1 cellular context compared by ENCODE assay signal in genomic region chr19:10836478-10837325, GRCh38.
TF ChIP-seq lines count a peak whose summit lies in the region.

No MANE protein-coding gene starts in this region.

TF ChIP-seq in HEK293, 187 proteins besides CTCF, POLR2A, EP300 and RAD21 (continued from another document and continues in another):
- no peak for TF ChIP-seq ZNF175 (tag by site-specific recombination; IDR thresholded peaks at IDR 0.05)
- TF ChIP-seq ZFP69B (tag by site-specific recombination; IDR thresholded peaks at IDR 0.05) = peak; percentile 93
- peak; percentile 89 for TF ChIP-seq ZNF280D (tag by site-specific recombination; IDR thresholded peaks at IDR 0.05)
- TF ChIP-seq YY2 (tag by site-specific recombination; IDR thresholded peaks at IDR 0.05) = no peak
- TF ChIP-seq GFI1B (tag by site-specific recombination; IDR thresholded peaks at IDR 0.05) = no peak
- TF ChIP-seq ZNF391 (tag by site-specific recombination; IDR thresholded peaks at IDR 0.05; ENCODE audit: borderline replicate concordance, low read depth) = peak; percentile 54; the same call in 1 of the 2 replicates
- peak; percentile 67; the same call in 1 of the 2 replicates for TF ChIP-seq ZNF561 (tag by site-specific recombination; IDR thresholded peaks at IDR 0.05; ENCODE audit: borderline replicate concordance)
- no peak for TF ChIP-seq KLF17 (tag by site-specific recombination; IDR thresholded peaks at IDR 0.05)
- no peak for TF ChIP-seq ZNF621 (tag by site-specific recombination; IDR thresholded peaks at IDR 0.05)
- no peak for TF ChIP-seq ZNF433 (tag by site-specific recombination; IDR thresholded peaks at IDR 0.05; ENCODE audit: low read depth)
- TF ChIP-seq ZNF19 (tag by site-specific recombination; IDR thresholded peaks at IDR 0.05; ENCODE audit: low read depth) = no peak
- no peak for TF ChIP-seq ZNF488 (tag by site-specific recombination; IDR thresholded peaks at IDR 0.05)
- TF ChIP-seq ZNF623 (tag by site-specific recombination; IDR thresholded peaks at IDR 0.05) = no peak; the same call in 1 of the 2 replicates
- TF ChIP-seq SP3 (tag by site-specific recombination; IDR thresholded peaks at IDR 0.05) = peak; percentile 63
- 0 out of 2 replicates have a peak, but pooled peaks have one; percentile 34 for TF ChIP-seq ZNF449 (tag by site-specific recombination; IDR thresholded peaks at IDR 0.05)
- no peak for TF ChIP-seq GLI2 (tag by site-specific recombination; IDR thresholded peaks at IDR 0.05; ENCODE audit: borderline replicate concordance, low read depth)
- TF ChIP-seq ZNF24 (tag by site-specific recombination; IDR thresholded peaks at IDR 0.05) = no peak; the same call in 1 of the 2 replicates
- TF ChIP-seq KLF1 (tag by site-specific recombination; IDR thresholded peaks at IDR 0.05) = peak; percentile 90
- TF ChIP-seq MYNN (tag by site-specific recombination; IDR thresholded peaks at IDR 0.05; ENCODE audit: borderline replicate concordance) = no peak
- peak; percentile 92 for TF ChIP-seq ZNF692 (tag by site-specific recombination; IDR thresholded peaks at IDR 0.05)
- no peak for TF ChIP-seq ZNF843 (tag by site-specific recombination; IDR thresholded peaks at IDR 0.05)
- peak; percentile 29; the same call in 1 of the 2 replicates for TF ChIP-seq ZSCAN4 (tag by site-specific recombination; IDR thresholded peaks at IDR 0.05)
- no peak; the same call in 1 of the 2 replicates for TF ChIP-seq ZSCAN18 (tag by site-specific recombination; IDR thresholded peaks at IDR 0.05)
- no peak for TF ChIP-seq ZNF654 (tag by site-specific recombination; IDR thresholded peaks at IDR 0.05; ENCODE audit: low read depth)
- no peak for TF ChIP-seq ZNF571 (tag by site-specific recombination; IDR thresholded peaks at IDR 0.05)
- TF ChIP-seq ZNF18 (tag by site-specific recombination; IDR thresholded peaks at IDR 0.05) = peak; percentile 53
- TF ChIP-seq ZNF121 (tag by site-specific recombination; IDR thresholded peaks at IDR 0.05) = no peak
- no peak for TF ChIP-seq ZNF416 (tag by site-specific recombination; IDR thresholded peaks at IDR 0.05)
- TF ChIP-seq SP2 (tag by site-specific recombination; IDR thresholded peaks at IDR 0.05) = peak; percentile 45
- TF ChIP-seq KLF10 (tag by site-specific recombination; IDR thresholded peaks at IDR 0.05) = no peak; the same call in 1 of the 2 replicates
- 0 out of 2 replicates have a peak, but pooled peaks have one; percentile 26 for TF ChIP-seq ZNF302 (tag by site-specific recombination; IDR thresholded peaks at IDR 0.05; ENCODE audit: low read depth)
- TF ChIP-seq ZNF114 (tag by site-specific recombination; IDR thresholded peaks at IDR 0.05) = no peak
- no peak for TF ChIP-seq ZNF658 (tag by site-specific recombination; IDR thresholded peaks at IDR 0.05)
- TF ChIP-seq ZNF37A (tag by site-specific recombination; IDR thresholded peaks at IDR 0.05) = no peak
- no peak for TF ChIP-seq RBAK (tag by site-specific recombination; IDR thresholded peaks at IDR 0.05)
- no peak for TF ChIP-seq ZNF558 (tag by site-specific recombination; IDR thresholded peaks at IDR 0.05)
- no peak for TF ChIP-seq ZNF677 (tag by site-specific recombination; IDR thresholded peaks at IDR 0.05)
- TF ChIP-seq ZBTB20 (tag by site-specific recombination; IDR thresholded peaks at IDR 0.05) = no peak
- TF ChIP-seq ZNF777 (tag by site-specific recombination; IDR thresholded peaks at IDR 0.05; ENCODE audit: borderline replicate concordance) = peak; percentile 52; the same call in 1 of the 2 replicates
- peak; percentile 56 for TF ChIP-seq ZBTB26 (tag by site-specific recombination; optimal IDR thresholded peaks at IDR 0.05)
- TF ChIP-seq ATF2 (tag by site-specific recombination; IDR thresholded peaks at IDR 0.05; ENCODE audit: low read depth) = no peak
- no peak for TF ChIP-seq ZNF138 (tag by site-specific recombination; IDR thresholded peaks at IDR 0.05; ENCODE audit: borderline replicate concordance)
- no peak for TF ChIP-seq ZNF521 (tag by site-specific recombination; IDR thresholded peaks at IDR 0.05)
